In the genomic region with DNA sequence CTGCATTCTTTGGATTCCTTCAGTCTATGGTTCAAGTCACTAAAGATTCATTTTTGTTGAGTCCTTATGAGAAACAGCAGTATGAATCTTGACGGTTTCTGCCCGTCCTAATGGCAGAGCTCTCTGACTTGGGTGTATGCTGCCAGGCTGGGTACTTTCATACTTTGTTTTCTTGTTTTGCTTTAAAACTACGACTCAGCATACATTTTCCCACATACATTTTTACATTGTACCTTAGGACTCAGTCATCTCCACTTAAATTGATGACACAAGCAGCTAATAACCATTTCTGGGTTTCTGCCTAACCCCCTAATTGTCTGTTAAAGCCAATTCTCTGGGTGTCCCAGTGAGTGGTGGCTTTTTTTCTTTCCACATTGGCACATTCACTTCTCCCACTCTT, we compare ENCODE assay signal across 29 cellular contexts. TPM values are rescaled to one million over a fixed set of nuclear protein-coding genes. Genes with fewer than 3 reads are reported as not detected.
DNase-seq lines count a peak whose midpoint lies in the region; ATAC-seq and TF ChIP-seq lines count a peak whose summit lies in the region.
"Had no signal": no experiment of that assay in that cellular context is flagged by ENCODE, and none has a peak within 500 bp of the region (broad histone marks: within the 10 kb centered on the region; RNA-seq: fewer than 3 reads in every experiment).

No MANE protein-coding gene starts in this region.

- H3K36me3 ChIP-seq in breast epithelium (no peaks in the 10 kb centered on the region), PC-3 (ENCODE audit: low read depth, low read length) (peaks cover 34% of the 10 kb centered on the region), thymus (ENCODE audit: control insufficient read depth, insufficient read depth) (peaks cover 28% of the 10 kb centered on the region)

- BruUV-seq in MCF 10A (replicated peaks; lab: Mats Ljungman, UMichigan), result TSS peak; percentile 56
- TSS peak; percentile 47 for BruUV-seq in PC-3 (replicated peaks; lab: Mats Ljungman, UMichigan)

- no peak overlapping the region for H3K9ac ChIP-seq in PC-3 (ENCODE audit: low read length)
- H3K9ac ChIP-seq: KMS-11 had no signal

- POLR2A ChIA-PET in MCF 10A (lab: Yijun Ruan, JAX), result no interaction called here
- POLR2A ChIA-PET in PC-3 (lab: Charles Lee; ENCODE audit: unreplicated experiment), result no interaction called here

- H3K9me3 Mint-ChIP-seq in MCF 10A (ENCODE audit: unreplicated experiment), result no peaks in the 10 kb centered on the region
- no peaks in the 10 kb centered on the region for H3K9me3 Mint-ChIP-seq in progenitor cell of endocrine pancreas (ENCODE audit: low read depth)
- H3K9me3 Mint-ChIP-seq: mesothelial cell of epicardium, naive B cell, T-cell had no signal

- no peak overlapping the region for H2AFZ ChIP-seq in PC-3 (ENCODE audit: low read length)

- H3K4me3 ChIP-seq in breast epithelium (no peak overlapping the region), PC-3 (ENCODE audit: low read length) (no peak overlapping the region), thymus (ENCODE audit: low read length) (no peak overlapping the region)
- H3K4me3 ChIP-seq: cardiac muscle cell, colonic mucosa, HAP-1, left ventricle myocardium inferior, psoas muscle, SJSA1 had no signal

- H3K36me3 Mint-ChIP-seq in MCF 10A (ENCODE audit: insufficient read depth, unreplicated experiment) (peaks cover 76% of the 10 kb centered on the region), progenitor cell of endocrine pancreas (ENCODE audit: insufficient read depth) (peaks cover 12% of the 10 kb centered on the region)

- ATAC-seq in PC-3 (no peak), HG03342 (IDR thresholded peaks at IDR 0.05; ENCODE audit: unreplicated experiment) (no peak)
- ATAC-seq: psoas muscle, T-cell had no signal

- H3K4me3 Mint-ChIP-seq in MCF 10A (ENCODE audit: unreplicated experiment), result no peak overlapping the region
- H3K4me3 Mint-ChIP-seq in progenitor cell of endocrine pancreas (ENCODE audit: low read depth), result no peak overlapping the region
- H3K4me3 Mint-ChIP-seq: mesothelial cell of epicardium, T-cell had no signal

- no peak overlapping the region for H3K4me2 ChIP-seq in PC-3 (ENCODE audit: low read length)
- H3K4me2 ChIP-seq: KMS-11 had no signal

- no peak for TF ChIP-seq CTCF in MCF 10A (IDR thresholded peaks at IDR 0.05; ENCODE audit: unreplicated experiment)
- TF ChIP-seq CTCF in breast epithelium (IDR thresholded peaks at IDR 0.05), result no peak
- TF ChIP-seq CTCF in PC-3 (conservative IDR thresholded peaks at IDR 0.05; ENCODE audit: low read depth, low read length), result no peak
- TF ChIP-seq CTCF in progenitor cell of endocrine pancreas (IDR thresholded peaks at IDR 0.05; ENCODE audit: unreplicated experiment), result no peak

- peaks cover 0 to 3% of the 10 kb centered on the region in 2 donors for H3K4me1 ChIP-seq in breast epithelium
- H3K4me1 ChIP-seq in PC-3 (ENCODE audit: insufficient read depth, low read length), result peaks cover 4% of the 10 kb centered on the region; the same call in 1 of the 2 replicates
- H3K4me1 ChIP-seq in thymus (ENCODE audit: control insufficient read depth, insufficient read depth, low read length), result no peaks in the 10 kb centered on the region
- H3K4me1 ChIP-seq: colonic mucosa, psoas muscle had no signal

- CTCF ChIA-PET in MCF 10A (lab: Yijun Ruan, JAX) (no interaction called here), PC-3 (lab: Charles Lee) (no interaction called here)

- no peaks in the 10 kb centered on the region for H3F3A ChIP-seq in PC-3 (ENCODE audit: low read length, unreplicated experiment)

- H3K9me3 ChIP-seq in breast epithelium, result no peaks in the 10 kb centered on the region
- H3K9me3 ChIP-seq in PC-3 (ENCODE audit: low read length), result no peaks in the 10 kb centered on the region
- no peaks in the 10 kb centered on the region for H3K9me3 ChIP-seq in thymus (ENCODE audit: control insufficient read depth)
- H3K9me3 ChIP-seq: colonic mucosa, HAP-1, left ventricle myocardium inferior, neutrophil, psoas muscle, SJSA1 had no signal

- DNase-seq in MCF 10A (ENCODE audit: unreplicated experiment), result no peak
- DNase-seq in breast epithelium (ENCODE audit: low spot score in 2 of 2), result no peak
- no peak for DNase-seq in PC-3
- no peak for DNase-seq in progenitor cell of endocrine pancreas (ENCODE audit: low spot score, unreplicated experiment)
- DNase-seq: activated CD4-positive, alpha-beta T cell treated with anti-CD3 and anti-CD28 coated beads, Interleukin-2, amount 50 U/mL, for 4 hours; anterior cingulate cortex; colonic mucosa; DND-41; effector memory CD4-positive, alpha-beta T cell; glutamatergic neuron; islet precursor cell; left ventricle myocardium inferior; naive B cell; NCI-H1417 treated with DMSO at 0.1 percent for 48 hours; NCI-H345; psoas muscle; RPMI8226; stimulated activated CD4-positive, alpha-beta T cell treated with anti-CD3 and anti-CD28 coated beads, Interleukin-15, amount 100 ng/mL, for 24 hours; stimulated activated naive CD4-positive, alpha-beta T cell treated with Interleukin-2 at 50 U/mL for 16 hours; T-cell had no signal

- no peaks in the 10 kb centered on the region for H3K9me2 ChIP-seq in PC-3 (replicated peaks; ENCODE audit: low read length)

- H3K4me1 Mint-ChIP-seq in MCF 10A (ENCODE audit: insufficient read depth, unreplicated experiment), result peaks cover 15% of the 10 kb centered on the region
- peaks cover 4% of the 10 kb centered on the region for H3K4me1 Mint-ChIP-seq in progenitor cell of endocrine pancreas (ENCODE audit: low read depth)

- H3K27ac ChIP-seq in breast epithelium (no peak overlapping the region), PC-3 (ENCODE audit: low read length) (no peak overlapping the region), thymus (ENCODE audit: low read depth) (peak overlapping the region; percentile 42)
- H3K27ac ChIP-seq: C4-2B, cardiac muscle cell, colonic mucosa, KMS-11, left ventricle myocardium inferior, neutrophil, psoas muscle, SJSA1 had no signal

- peaks cover 40% of the 10 kb centered on the region for H3K79me2 ChIP-seq in PC-3 (ENCODE audit: low read length)

- H3K27me3 ChIP-seq in breast epithelium (no peaks in the 10 kb centered on the region), PC-3 (ENCODE audit: low read length) (no peaks in the 10 kb centered on the region), thymus (ENCODE audit: control insufficient read depth, insufficient read depth) (no peaks in the 10 kb centered on the region)
- H3K27me3 ChIP-seq: cardiac muscle cell, colonic mucosa, neutrophil, SJSA1 had no signal

- H3K27ac Mint-ChIP-seq in MCF 10A (ENCODE audit: low read depth, unreplicated experiment) (no peak overlapping the region), progenitor cell of endocrine pancreas (no peak overlapping the region)
- H3K27ac Mint-ChIP-seq: naive B cell had no signal

- intact Hi-C loops in MCF 10A (cut with micrococcal nuclease), result no loop called here
- intact Hi-C loops in breast epithelium (cut with DNase I; ENCODE audit: low total_unique reads), result no loop called here
- intact Hi-C loops in PC-3 (cut with micrococcal nuclease), result no loop called here

- 97% methylated on average over 3 of the region's 3 CpGs for WGBS in thymus

- TF ChIP-seq POLR2A in breast epithelium (IDR thresholded peaks at IDR 0.05), result no peak

- H3K27me3 Mint-ChIP-seq in MCF 10A (ENCODE audit: insufficient read depth, unreplicated experiment) (no peaks in the 10 kb centered on the region), progenitor cell of endocrine pancreas (no peaks in the 10 kb centered on the region)
- H3K27me3 Mint-ChIP-seq: naive B cell, T-cell had no signal

- no peaks in the 10 kb centered on the region for H4K20me1 ChIP-seq in PC-3 (ENCODE audit: low read length)

RNA-seq across cellular contexts. Expression of a gene that starts 4.8 kb away (rescaled TPM):
- total RNA-seq in MCF 10A (2022) (28.4 and 30.5 TPM in 2 replicates), breast epithelium (10 to 100 TPM; 17.3 to 36.4 (median 19.7) TPM), PC-3 (2014; rRNA removed) (41.1 and 50.0 TPM in 2 replicates), progenitor cell of endocrine pancreas (33.0 and 33.5 TPM in 2 replicates)
- polyA plus RNA-seq in thymus, result 19.5 TPM

RNA-seq across cellular contexts. Expression of a gene that starts 12.7 kb away (rescaled TPM):
- total RNA-seq in MCF 10A (2022) (302 and 327 TPM in 2 replicates), breast epithelium (100 to 1,000 TPM; 137 to 153 (median 152) TPM), PC-3 (2014; rRNA removed) (299 and 338 TPM in 2 replicates), progenitor cell of endocrine pancreas (178 and 188 TPM in 2 replicates)
- 81.9 TPM for polyA plus RNA-seq in thymus

RNA-seq across cellular contexts. Expression of a gene that starts 36.4 kb away (rescaled TPM):
- total RNA-seq in MCF 10A (2022), result 38.9 and 47.3 TPM in 2 replicates
- 100 to 1,000 TPM; 133 to 162 (median 147) TPM for total RNA-seq in breast epithelium
- total RNA-seq in PC-3 (2014; rRNA removed), result 70.8 and 83.4 TPM in 2 replicates
- polyA plus RNA-seq in thymus, result 39.6 TPM
- total RNA-seq in progenitor cell of endocrine pancreas, result 46.8 and 48.4 TPM in 2 replicates

RNA-seq across cellular contexts. Expression of a gene that starts 36.5 kb away (rescaled TPM):
- 76.9 and 85.0 TPM in 2 replicates for total RNA-seq in MCF 10A (2022)
- 10 to 100 TPM; 13.0 to 28.1 (median 23.3) TPM for total RNA-seq in breast epithelium
- 24.2 and 37.6 TPM in 2 replicates for total RNA-seq in PC-3 (2014; rRNA removed)
- 11.2 TPM for polyA plus RNA-seq in thymus
- total RNA-seq in progenitor cell of endocrine pancreas, result 32.7 and 34.8 TPM in 2 replicates
